Comparison of ENCODE assay signal across 11 cellular contexts in the genomic region with DNA sequence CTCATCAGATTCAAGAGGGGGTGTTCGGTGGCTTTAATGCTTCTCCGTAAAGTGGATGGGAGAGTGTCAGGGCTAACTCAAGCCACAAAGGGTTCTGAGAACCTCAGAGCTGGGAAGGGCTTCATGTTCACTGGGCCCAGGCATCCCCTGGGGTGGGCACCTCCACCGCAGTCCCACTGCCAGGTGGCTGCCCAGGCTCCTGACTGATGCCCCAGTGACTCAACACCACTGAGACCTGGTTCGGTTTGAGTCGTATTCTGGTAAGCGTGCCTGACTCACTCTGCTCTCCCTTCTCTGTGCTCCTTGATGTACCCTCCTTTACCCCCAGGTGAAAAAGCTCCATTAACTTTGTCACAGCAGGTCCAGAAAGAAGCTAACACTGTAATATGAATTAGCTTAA.
DNase-seq lines count a peak whose midpoint lies in the region; ATAC-seq lines count a peak whose summit lies in the region.
"Had no signal": no experiment of that assay in that cellular context is flagged by ENCODE, and none has a peak within 500 bp of the region (broad histone marks: within the 10 kb centered on the region; RNA-seq: fewer than 3 reads in every experiment).

No MANE protein-coding gene starts in this region.

- peak overlapping the region; percentile 35 to 76 (median 52) for H3K4me3 Mint-ChIP-seq in CD4-positive, CD25-positive, alpha-beta regulatory T cell
- no peak overlapping the region for H3K4me3 Mint-ChIP-seq in activated naive CD4-positive, alpha-beta T cell treated with anti-CD3 and anti-CD28 coated beads, Interleukin-2, amount 10 ng/mL, durations not matched to agents 7 days and 5 days
- H3K4me3 Mint-ChIP-seq: dendritic cell treated with granulocyte-macrophage colony-stimulating factor and Interleukin-4, amounts not matched to agents 40 ng/mL and 50 ng/mL, for 4 days; nephron had no signal

- H3K36me3 Mint-ChIP-seq in CD4-positive, CD25-positive, alpha-beta regulatory T cell, result peaks cover 3% of the 10 kb centered on the region
- peaks cover 40% of the 10 kb centered on the region for H3K36me3 Mint-ChIP-seq in activated naive CD4-positive, alpha-beta T cell treated with anti-CD3 and anti-CD28 coated beads, Interleukin-2, amount 10 ng/mL, durations not matched to agents 7 days and 5 days

- H3K9me3 ChIP-seq in CD4-positive, CD25-positive, alpha-beta regulatory T cell (ENCODE audit: control insufficient read depth in 2 of 2, low read length in 2 of 2), result peaks cover 18 to 21% of the 10 kb centered on the region in 2 experiments

- no peak for DNase-seq in CD4-positive, CD25-positive, alpha-beta regulatory T cell
- peak; percentile 37 for DNase-seq in activated naive CD4-positive, alpha-beta T cell treated with anti-CD3 and anti-CD28 coated beads, Interleukin-2, amount 10 ng/mL, durations not matched to agents 7 days and 5 days
- peak; percentile 63 for DNase-seq in stimulated activated CD4-positive, alpha-beta T cell treated with anti-CD3 and anti-CD28 coated beads, Interleukin-12 subunit alpha, Interleukin-12 subunit beta, amount 100 ng/mL, for 4 hours
- DNase-seq in G401 (ENCODE audit: low spot score) (no peak), iPS-NIHi7 (ENCODE audit: extremely low spot score) (no peak), GM19238 (ENCODE audit: insufficient read length, low spot score) (no peak)
- DNase-seq: KBM-7 had no signal

- H3K27ac ChIP-seq in CD4-positive, CD25-positive, alpha-beta regulatory T cell (ENCODE audit: insufficient read depth, low read length, poor library complexity, severe bottlenecking), result no peak overlapping the region

- peaks cover 18% of the 10 kb centered on the region for H3K27me3 Mint-ChIP-seq in CD4-positive, CD25-positive, alpha-beta regulatory T cell
- peaks cover 20% of the 10 kb centered on the region for H3K27me3 Mint-ChIP-seq in activated naive CD4-positive, alpha-beta T cell treated with anti-CD3 and anti-CD28 coated beads, Interleukin-2, amount 10 ng/mL, durations not matched to agents 7 days and 5 days

- peaks cover 0 to 10% (median 5%) of the 10 kb centered on the region in 7 donors for H3K9me3 Mint-ChIP-seq in CD4-positive, CD25-positive, alpha-beta regulatory T cell
- H3K9me3 Mint-ChIP-seq in activated naive CD4-positive, alpha-beta T cell treated with anti-CD3 and anti-CD28 coated beads, Interleukin-2, amount 10 ng/mL, durations not matched to agents 7 days and 5 days, result peaks cover 33% of the 10 kb centered on the region

- peak in 1 of 2 donors; percentile 8 for ATAC-seq in CD4-positive, CD25-positive, alpha-beta regulatory T cell (ENCODE audit: low read depth in 2 of 2)
- ATAC-seq in activated CD4-positive, CD25-positive, alpha-beta regulatory T cell treated with anti-CD3 and anti-CD28 coated beads, Interleukin-2, amount 50 U/mL, for 24 hours, result peak; percentile 65
- ATAC-seq in HG03095 (IDR thresholded peaks at IDR 0.05; ENCODE audit: unreplicated experiment), result no peak

- peaks cover 74% of the 10 kb centered on the region for H3K4me1 ChIP-seq in CD4-positive, CD25-positive, alpha-beta regulatory T cell (ENCODE audit: control insufficient read depth, insufficient read depth, low read length, poor library complexity, severe bottlenecking)

- peaks cover 40 to 81% (median 74%) of the 10 kb centered on the region in 4 donors for H3K4me1 Mint-ChIP-seq in CD4-positive, CD25-positive, alpha-beta regulatory T cell
- H3K4me1 Mint-ChIP-seq in activated naive CD4-positive, alpha-beta T cell treated with anti-CD3 and anti-CD28 coated beads, Interleukin-2, amount 10 ng/mL, durations not matched to agents 7 days and 5 days, result peaks cover 96% of the 10 kb centered on the region

- H3K4me3 ChIP-seq in CD4-positive, CD25-positive, alpha-beta regulatory T cell (ENCODE audit: low read depth, low read length), result peak overlapping the region; percentile 63

- CTCF ChIA-PET in activated naive CD4-positive, alpha-beta T cell treated with anti-CD3 and anti-CD28 coated beads, Interleukin-2, amount 10 ng/mL, durations not matched to agents 7 days and 5 days (lab: Charles Lee), result interaction anchor here (2.2 kb wide), 1 partner anchor 12 kb away, joined by 6 read pairs; no protein-coding TSS in a partner anchor

- H3K36me3 ChIP-seq in CD4-positive, CD25-positive, alpha-beta regulatory T cell (ENCODE audit: control insufficient read depth, insufficient read depth, low read length), result no peaks in the 10 kb centered on the region

- in situ Hi-C loops in G401 (cut with HindIII; ENCODE audit: low sequenced_read_pairs), result no loop called here

- peak overlapping the region in 1 of 3 donors; percentile 9 for H3K27ac Mint-ChIP-seq in CD4-positive, CD25-positive, alpha-beta regulatory T cell
- peak overlapping the region; percentile 53 for H3K27ac Mint-ChIP-seq in activated naive CD4-positive, alpha-beta T cell treated with anti-CD3 and anti-CD28 coated beads, Interleukin-2, amount 10 ng/mL, durations not matched to agents 7 days and 5 days
- H3K27ac Mint-ChIP-seq: nephron had no signal

- peaks cover 4% of the 10 kb centered on the region for H3K27me3 ChIP-seq in CD4-positive, CD25-positive, alpha-beta regulatory T cell (ENCODE audit: control insufficient read depth, insufficient read depth, low read length)

Comparison
In these comparisons a context has a peak if more than half of its experiments do, and no peak if none do; other contexts are left out.
1. DNase-seq: peak in activated naive CD4-positive, alpha-beta T cell treated with anti-CD3 and anti-CD28 coated beads, Interleukin-2, amount 10 ng/mL, durations not matched to agents 7 days and 5 days (single experiment) and stimulated activated CD4-positive, alpha-beta T cell treated with anti-CD3 and anti-CD28 coated beads, Interleukin-12 subunit alpha, Interleukin-12 subunit beta, amount 100 ng/mL, for 4 hours (single experiment); none in CD4-positive, CD25-positive, alpha-beta regulatory T cell (0 of 3), G401 (single experiment), iPS-NIHi7 (single experiment) and GM19238 (single experiment).